Comparison of ENCODE assay signal across 14 cellular contexts in genomic region chr10:127577376-127577775, GRCh38. TPM values are rescaled to one million over a fixed set of nuclear protein-coding genes. Genes with fewer than 3 reads are reported as not detected.
DNase-seq lines count a peak whose midpoint lies in the region; ATAC-seq and TF ChIP-seq lines count a peak whose summit lies in the region.
"Had no signal": no experiment of that assay in that cellular context is flagged by ENCODE, and none has a peak within 500 bp of the region (broad histone marks: within the 10 kb centered on the region; RNA-seq: fewer than 3 reads in every experiment).

No MANE protein-coding gene starts in this region.

- H3K4me1 Mint-ChIP-seq in neural progenitor cell = peaks cover 6% of the 10 kb centered on the region
- H3K4me1 Mint-ChIP-seq: T-helper 17 cell had no signal

- DNase-seq in EH (ENCODE audit: low read depth) = peak; percentile 11
- DNase-seq in NCI-H1694 treated with DMSO at 0.1 percent for 48 hours (lab: John Stamatoyannopoulos, UW) = peak; percentile 13
- DNase-seq in cardiac fibroblast (ENCODE audit: low read depth in 2 of 2) = peak; percentile 12 to 14
- DNase-seq in neural progenitor cell (ENCODE audit: low spot score) = no peak
- no peak for DNase-seq in activated gamma-delta T cell (lab: John Stamatoyannopoulos, UW)
- DNase-seq: mesendoderm; NCI-H1417 treated with DMSO at 0.1 percent for 48 hours; stimulated activated CD4-positive, alpha-beta T cell treated with anti-CD3 and anti-CD28 coated beads, Interleukin-2, amount 100 ng/mL, for 24 hours; T-helper 17 cell had no signal

- TF ChIP-seq CTCF in cardiac fibroblast (IDR thresholded peaks at IDR 0.05; ENCODE audit: low read depth, low read length) (no peak), neural progenitor cell (IDR thresholded peaks at IDR 0.05) (peak; percentile 35)

- H3K4me1 ChIP-seq in neural progenitor cell = no peaks in the 10 kb centered on the region

- H3K27ac ChIP-seq in neural progenitor cell = no peak overlapping the region
- H3K27ac ChIP-seq: epithelial cell of prostate, thoracic aorta had no signal

- H4K20me1 ChIP-seq in neural progenitor cell (ENCODE audit: low read depth) = no peaks in the 10 kb centered on the region

- H3K27me3 ChIP-seq in neural progenitor cell = no peaks in the 10 kb centered on the region

- ATAC-seq in GM18517 (IDR thresholded peaks at IDR 0.05; ENCODE audit: unreplicated experiment) = no peak
- no peak for ATAC-seq in HG03460 (IDR thresholded peaks at IDR 0.05; ENCODE audit: unreplicated experiment)
- ATAC-seq: T-helper 17 cell had no signal

- no peaks in the 10 kb centered on the region for H3K36me3 Mint-ChIP-seq in neural progenitor cell

- H3K27ac Mint-ChIP-seq in neural progenitor cell = no peak overlapping the region
- H3K27ac Mint-ChIP-seq: activated T-helper 1 cell treated with anti-CD3 and anti-CD28 coated beads, Interleukin-12 subunit alpha, Interleukin-12 subunit beta, Interleukin-2, Interleukin-4 antibody, amounts not matched to agents 30 ng/mL and 10 ng/mL and 1 ng/mL, durations not matched to agents 14 hours and 24 hours and 36 hours; T-helper 17 cell had no signal

- H3K9me3 Mint-ChIP-seq in neural progenitor cell = no peaks in the 10 kb centered on the region
- H3K9me3 Mint-ChIP-seq: activated T-helper 1 cell treated with anti-CD3 and anti-CD28 coated beads, Interleukin-12 subunit alpha, Interleukin-12 subunit beta, Interleukin-2, Interleukin-4 antibody, amounts not matched to agents 30 ng/mL and 10 ng/mL and 1 ng/mL, durations not matched to agents 14 hours and 24 hours and 36 hours had no signal

- H3K9ac ChIP-seq in neural progenitor cell = no peak overlapping the region

- no peak overlapping the region for H2AFZ ChIP-seq in neural progenitor cell (replicated peaks)

- H3K36me3 ChIP-seq in neural progenitor cell = no peaks in the 10 kb centered on the region
- H3K36me3 ChIP-seq: thoracic aorta had no signal

- H3F3A ChIP-seq in neural progenitor cell (ENCODE audit: low read depth) = no peaks in the 10 kb centered on the region

- no peak overlapping the region for H3K4me3 ChIP-seq in cardiac fibroblast (replicated peaks in 1 of 2; ENCODE audit: low read depth in 2 of 2, low read length in 2 of 2)
- H3K4me3 ChIP-seq in neural progenitor cell = no peak overlapping the region
- H3K4me3 ChIP-seq: thoracic aorta had no signal

- no peaks in the 10 kb centered on the region for H3K9me3 ChIP-seq in neural progenitor cell (ENCODE audit: low read depth)
- H3K9me3 ChIP-seq: thoracic aorta had no signal

- H3K79me2 ChIP-seq in neural progenitor cell (ENCODE audit: low read depth) = no peaks in the 10 kb centered on the region

- no peaks in the 10 kb centered on the region for H3K27me3 Mint-ChIP-seq in neural progenitor cell (ENCODE audit: insufficient read depth, low read depth)
- H3K27me3 Mint-ChIP-seq: T-helper 17 cell had no signal

- no peak overlapping the region for H3K4me2 ChIP-seq in neural progenitor cell

- H3K4me3 Mint-ChIP-seq in neural progenitor cell = no peak overlapping the region
- H3K4me3 Mint-ChIP-seq: activated T-helper 1 cell treated with anti-CD3 and anti-CD28 coated beads, Interleukin-12 subunit alpha, Interleukin-12 subunit beta, Interleukin-2, Interleukin-4 antibody, amounts not matched to agents 30 ng/mL and 10 ng/mL and 1 ng/mL, durations not matched to agents 14 hours and 24 hours and 36 hours; T-helper 17 cell had no signal

RNA-seq across cellular contexts. Expression of gene NPS, which starts 28.3 kb away (rescaled TPM):
- total RNA-seq in neural progenitor cell (ENCODE audit: low replicate concordance) = not detected in 2 replicates
- total RNA-seq: activated T-helper 1 cell treated with anti-CD3 and anti-CD28 coated beads, Interleukin-12 subunit alpha, Interleukin-12 subunit beta, Interleukin-2, Interleukin-4 antibody, amounts not matched to agents 30 ng/mL and 10 ng/mL and 1 ng/mL, durations not matched to agents 14 hours and 24 hours and 36 hours; T-helper 17 cell; thoracic aorta had no signal

Comparison
In these comparisons a context has a peak if more than half of its experiments do, and no peak if none do; other contexts are left out.
1. DNase-seq: peak in EH (single experiment), NCI-H1694 treated with DMSO at 0.1 percent for 48 hours (single experiment) and cardiac fibroblast (2 of 2); none in neural progenitor cell (single experiment) and activated gamma-delta T cell (single experiment).